In genomic region chr5:78527054-78527884, GRCh38 we compare ENCODE assay signal across 9 cellular contexts.
DNase-seq lines count a peak whose midpoint lies in the region; ATAC-seq and TF ChIP-seq lines count a peak whose summit lies in the region.
"Had no signal": no experiment of that assay in that cellular context is flagged by ENCODE, and none has a peak within 500 bp of the region (broad histone marks: within the 10 kb centered on the region; RNA-seq: fewer than 3 reads in every experiment).

No MANE protein-coding gene starts in this region.

- H3K9me3 Mint-ChIP-seq in endothelial cell (ENCODE audit: unreplicated experiment), result no peaks in the 10 kb centered on the region
- no peaks in the 10 kb centered on the region for H3K9me3 Mint-ChIP-seq in T-cell

- no peak overlapping the region for H3K4me3 ChIP-seq in mesendoderm (ENCODE audit: low read length)
- no peak overlapping the region for H3K4me3 ChIP-seq in uterus

- no peak overlapping the region for H2BK5ac ChIP-seq in mesendoderm (ENCODE audit: low read length)

- H3K36me3 Mint-ChIP-seq in endothelial cell (ENCODE audit: low read depth, unreplicated experiment) (peaks cover 13% of the 10 kb centered on the region), T-cell (no peaks in the 10 kb centered on the region)

- H3K36me3 ChIP-seq in mesendoderm (ENCODE audit: control insufficient read depth, insufficient read depth, low read length), result no peaks in the 10 kb centered on the region
- H3K36me3 ChIP-seq in uterus, result no peaks in the 10 kb centered on the region
- H3K36me3 ChIP-seq: neutrophil had no signal

- H3K79me1 ChIP-seq in mesendoderm (ENCODE audit: low read length), result peaks cover 3% of the 10 kb centered on the region

- no peak overlapping the region for H3K4ac ChIP-seq in mesendoderm (ENCODE audit: low read depth, low read length)

- no peak overlapping the region for H3K27ac ChIP-seq in mesendoderm (ENCODE audit: low read depth, low read length)
- peak overlapping the region; percentile 42 to 69 for H3K27ac ChIP-seq in uterus
- H3K27ac ChIP-seq: neutrophil had no signal

- ATAC-seq in T-cell (replicated peaks in 1 of 4) (no peak), GM19463 (IDR thresholded peaks at IDR 0.05; ENCODE audit: unreplicated experiment) (no peak)

- no peaks in the 10 kb centered on the region for H3K9me3 ChIP-seq in uterus
- H3K9me3 ChIP-seq: neutrophil had no signal

- H4K5ac ChIP-seq in mesendoderm (ENCODE audit: low read length), result no peak overlapping the region

- no peaks in the 10 kb centered on the region for H3K79me2 ChIP-seq in mesendoderm (ENCODE audit: control insufficient read depth, insufficient read depth, low read length)

- no peak for TF ChIP-seq CTCF in endothelial cell (IDR thresholded peaks at IDR 0.05; ENCODE audit: unreplicated experiment)
- no peak for TF ChIP-seq CTCF in uterus (IDR thresholded peaks at IDR 0.05)

- H2AK5ac ChIP-seq in mesendoderm (ENCODE audit: low read length), result no peak overlapping the region

- H3K27ac Mint-ChIP-seq in endothelial cell (ENCODE audit: unreplicated experiment), result peak overlapping the region; percentile 92
- no peak overlapping the region for H3K27ac Mint-ChIP-seq in T-cell

- DNase-seq in NCI-H82 (lab: John Stamatoyannopoulos, UW) (peak; percentile 7), NCI-H82 treated with DMSO at 0.1 percent for 48 hours (lab: John Stamatoyannopoulos, UW; ENCODE audit: unreplicated experiment) (no peak), endothelial cell (ENCODE audit: low spot score) (peak; percentile 38), mesendoderm (peak; percentile 96), uterus (peak; percentile 79 to 83), T-cell (no peak)
- no peak for DNase-seq in activated CD8-positive, alpha-beta memory T cell treated with anti-CD3 and anti-CD28 coated beads, Interleukin-2, amount 50 U/mL, for 4 hours

- H3K18ac ChIP-seq in mesendoderm (ENCODE audit: low read length), result no peak overlapping the region

- intact Hi-C loops in uterus (cut with DNase I; ENCODE audit: low total_unique reads), result no loop called here

- no peak overlapping the region for H2BK15ac ChIP-seq in mesendoderm (replicated peaks; ENCODE audit: low read depth)

- H3K4me2 ChIP-seq in mesendoderm (ENCODE audit: low read length), result no peak overlapping the region

- H3K9ac ChIP-seq in mesendoderm (ENCODE audit: low read length), result no peak overlapping the region

- WGBS in mesendoderm (ENCODE audit: extremely low coverage, insufficient coverage, low lambda C conversion rate), result no CpG with 5 or more reads among the region's 9 CpGs

- CTCF ChIA-PET in T-cell (lab: Charles Lee), result interaction anchor here in 1 of 2 donors (0.6 kb wide), 1 partner anchor 626 kb away, joined by 3 read pairs; no protein-coding TSS in a partner anchor

- H3K27me3 Mint-ChIP-seq in endothelial cell (ENCODE audit: unreplicated experiment) (peaks cover 10% of the 10 kb centered on the region), T-cell (peaks cover 14 to 21% of the 10 kb centered on the region in 2 donors)

- no peak overlapping the region for H4K8ac ChIP-seq in mesendoderm (ENCODE audit: low read depth, low read length)

- H3K4me1 ChIP-seq in mesendoderm (ENCODE audit: control insufficient read depth, low read depth, low read length) (peaks cover 5% of the 10 kb centered on the region), uterus (peaks cover 0 to 7% of the 10 kb centered on the region in 2 donors)

- no peak overlapping the region for H3K56ac ChIP-seq in mesendoderm (ENCODE audit: low read length)

- H3K4me1 Mint-ChIP-seq in endothelial cell (ENCODE audit: unreplicated experiment), result peaks cover 63% of the 10 kb centered on the region
- no peaks in the 10 kb centered on the region for H3K4me1 Mint-ChIP-seq in T-cell

- H3K27me3 ChIP-seq in mesendoderm (ENCODE audit: insufficient read depth, low read length, poor library complexity), result no peaks in the 10 kb centered on the region
- no peaks in the 10 kb centered on the region for H3K27me3 ChIP-seq in uterus
- H3K27me3 ChIP-seq: neutrophil had no signal

- TF ChIP-seq POLR2A in uterus (IDR thresholded peaks at IDR 0.05), result no peak

- H3K4me3 Mint-ChIP-seq in endothelial cell (ENCODE audit: unreplicated experiment), result no peak overlapping the region
- no peak overlapping the region for H3K4me3 Mint-ChIP-seq in T-cell

- H2BK120ac ChIP-seq in mesendoderm (ENCODE audit: low read depth, low read length), result no peak overlapping the region

- POLR2A ChIA-PET in T-cell (lab: Charles Lee), result no interaction called here

- no peak overlapping the region for H3K23ac ChIP-seq in mesendoderm (ENCODE audit: low read length)

Comparison
In these comparisons a context has a peak if more than half of its experiments do, and no peak if none do; other contexts are left out.
1. DNase-seq: peak in NCI-H82 (single experiment), endothelial cell (single experiment), mesendoderm (single experiment) and uterus (2 of 2); none in NCI-H82 treated with DMSO at 0.1 percent for 48 hours (single experiment), T-cell (0 of 34) and activated CD8-positive, alpha-beta memory T cell treated with anti-CD3 and anti-CD28 coated beads, Interleukin-2, amount 50 U/mL, for 4 hours (single experiment).